23 cellular contexts compared by ENCODE assay signal in the genomic region with DNA sequence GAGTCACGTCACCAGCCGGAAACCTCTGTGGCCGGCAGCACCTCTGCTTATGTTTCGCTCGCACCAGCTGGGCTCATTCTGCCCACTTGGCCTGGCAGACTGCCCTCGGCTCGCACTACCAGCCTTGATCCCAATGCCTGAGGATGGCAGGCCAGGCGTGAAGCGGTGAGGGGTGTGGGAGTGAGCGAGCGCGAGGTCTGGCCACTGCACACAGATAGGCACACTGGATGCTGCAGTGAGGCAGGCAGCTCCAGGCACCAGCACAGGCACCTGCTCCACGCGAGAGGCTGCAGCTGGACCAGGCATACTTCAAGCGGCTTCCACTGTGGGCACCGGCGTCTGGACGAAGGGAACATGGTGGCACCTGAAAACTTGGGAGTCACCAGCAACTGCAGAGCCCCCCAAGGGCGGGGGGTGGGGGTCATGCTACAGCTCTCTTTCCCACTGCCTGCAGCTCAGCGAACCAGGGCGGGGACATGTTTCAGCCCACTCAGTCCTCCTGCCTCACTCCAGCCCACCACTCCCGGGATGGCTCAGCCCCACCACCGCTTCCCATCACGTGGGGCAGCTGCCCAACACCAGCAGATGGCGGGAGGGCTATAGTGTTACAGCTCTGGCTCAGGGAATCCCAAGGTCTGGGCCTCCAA. TPM values are rescaled to one million over a fixed set of nuclear protein-coding genes. Genes with fewer than 3 reads are reported as not detected.
DNase-seq lines count a peak whose midpoint lies in the region; ATAC-seq and TF ChIP-seq lines count a peak whose summit lies in the region.
"Had no signal": no experiment of that assay in that cellular context is flagged by ENCODE, and none has a peak within 500 bp of the region (broad histone marks: within the 10 kb centered on the region; RNA-seq: fewer than 3 reads in every experiment).

No MANE protein-coding gene starts in this region.

- H3K9me3 ChIP-seq in left ventricle myocardium inferior (replicated peaks) (no peaks in the 10 kb centered on the region), RWPE2 (ENCODE audit: severe bottlenecking) (no peaks in the 10 kb centered on the region), lower lobe of right lung (no peaks in the 10 kb centered on the region), aorta (ENCODE audit: control insufficient read depth, low read length) (no peaks in the 10 kb centered on the region)
- no peaks in the 10 kb centered on the region for H3K9me3 ChIP-seq in CD4-positive, alpha-beta T cell (ENCODE audit: control insufficient read depth, low read length)
- H3K9me3 ChIP-seq: gastroesophageal sphincter had no signal

- intact Hi-C loops in Right ventricle myocardium superior (cut with DNase I), result loop anchor here (5.0 kb wide), 1 partner anchor 210 kb away; no protein-coding TSS in a partner anchor
- intact Hi-C loops in left ventricle myocardium inferior (cut with micrococcal nuclease), result loop anchor here (5.0 kb wide), 1 partner anchor 210 kb away; no protein-coding TSS in a partner anchor
- intact Hi-C loops in lower lobe of right lung (cut with DNase I), result no loop called here
- intact Hi-C loops in aorta (cut with DNase I), result loop anchor here in 1 of 2 donors (5.0 kb wide), 2 partner anchors 205 to 220 kb away; no protein-coding TSS in a partner anchor
- intact Hi-C loops in CD4-positive, alpha-beta T cell (cut with DNase I, micrococcal nuclease), result loop anchor here in 1 of 2 experiments (10.0 kb wide), 1 partner anchor 728 kb away; the partner anchor contains the start of genes DBF4 and SLC25A40

- H3K27me3 Mint-ChIP-seq in CD4-positive, alpha-beta T cell, result no peaks in the 10 kb centered on the region
- H3K27me3 Mint-ChIP-seq: CD4-positive, alpha-beta memory T cell; dendritic cell treated with granulocyte-macrophage colony-stimulating factor and Interleukin-4, amounts not matched to agents 40 ng/mL and 50 ng/mL, for 4 days; memory B cell; stimulated activated naive CD8-positive, alpha-beta T cell treated with anti-CD3 and anti-CD28 coated beads, Interleukin-15, Interleukin-2, amounts not matched to agents 100 ng/mL and 50 ng/mL, for 24 hours; type B pancreatic cell had no signal

- H3K27ac Mint-ChIP-seq in CD4-positive, alpha-beta T cell, result no peak overlapping the region
- H3K27ac Mint-ChIP-seq: activated CD8-positive, alpha-beta T cell treated with anti-CD3 and anti-CD28 coated beads, Interleukin-2, amount 10 ng/mL, durations not matched to agents 7 days and 5 days; activated naive CD8-positive, alpha-beta T cell treated with anti-CD3 and anti-CD28 coated beads for 36 hours; dendritic cell treated with granulocyte-macrophage colony-stimulating factor and Interleukin-4, amounts not matched to agents 40 ng/mL and 50 ng/mL, for 4 days; immature natural killer cell; memory B cell; stimulated activated naive CD8-positive, alpha-beta T cell treated with anti-CD3 and anti-CD28 coated beads, Interleukin-15, Interleukin-2, amounts not matched to agents 100 ng/mL and 50 ng/mL, for 24 hours; T-cell; type B pancreatic cell had no signal

- H3K36me3 Mint-ChIP-seq in CD4-positive, alpha-beta T cell (ENCODE audit: low read depth), result peaks cover 3% of the 10 kb centered on the region
- H3K36me3 Mint-ChIP-seq: activated naive CD8-positive, alpha-beta T cell treated with anti-CD3 and anti-CD28 coated beads for 36 hours; immature natural killer cell; memory B cell; T-cell; type B pancreatic cell had no signal

- ATAC-seq in Right ventricle myocardium superior (ENCODE audit: poor library complexity) (no peak), RWPE2 (ENCODE audit: low read depth) (no peak), lower lobe of right lung (peak in 1 of 2 donors; percentile 12), aorta (ENCODE audit: low FRiP score) (no peak), HG02981 (IDR thresholded peaks at IDR 0.05; ENCODE audit: unreplicated experiment) (no peak)
- no peak for ATAC-seq in CD4-positive, alpha-beta T cell (ENCODE audit: poor library complexity)
- ATAC-seq: activated CD8-positive, alpha-beta T cell treated with anti-CD3 and anti-CD28 coated beads, Interleukin-2, amount 10 ng/mL, durations not matched to agents 7 days and 5 days; gastroesophageal sphincter; T-cell had no signal

- 84 to 85% methylated on average over 24 to 25 of the region's 25 CpGs for WGBS in aorta, 2 donors

- TF ChIP-seq CTCF in left ventricle myocardium inferior (IDR thresholded peaks at IDR 0.05; ENCODE audit: borderline replicate concordance), result no peak
- no peak for TF ChIP-seq CTCF in RWPE2 (IDR thresholded peaks at IDR 0.05; ENCODE audit: poor library complexity, severe bottlenecking)
- TF ChIP-seq CTCF in lower lobe of right lung (IDR thresholded peaks at IDR 0.05), result no peak
- TF ChIP-seq CTCF in CD4-positive, alpha-beta T cell (IDR thresholded peaks at IDR 0.05), result no peak

- H3K4me3 ChIP-seq in left ventricle myocardium inferior (no peak overlapping the region), RWPE2 (ENCODE audit: severe bottlenecking) (no peak overlapping the region), lower lobe of right lung (no peak overlapping the region), aorta (ENCODE audit: low read length in 2 of 2) (no peak overlapping the region)
- H3K4me3 ChIP-seq: gastroesophageal sphincter had no signal

- peak; percentile 35 for DNase-seq in Right ventricle myocardium superior
- DNase-seq in left ventricle myocardium inferior, result no peak
- peak; percentile 42 for DNase-seq in RWPE2 (ENCODE audit: low spot score)
- peak; percentile 46 for DNase-seq in lower lobe of right lung
- peak; percentile 43 to 61 for DNase-seq in aorta
- DNase-seq in CD4-positive, alpha-beta T cell, result no peak
- no peak for DNase-seq in activated CD4-positive, alpha-beta T cell treated with anti-CD3 and anti-CD28 coated beads for 48 hours
- DNase-seq: ACHN; activated CD8-positive, alpha-beta T cell treated with anti-CD3 and anti-CD28 coated beads, Interleukin-2, amount 10 ng/mL, durations not matched to agents 7 days and 5 days; activated naive CD8-positive, alpha-beta T cell treated with anti-CD3 and anti-CD28 coated beads for 36 hours; brain microvascular endothelial cell; CD4-positive, alpha-beta memory T cell; DND-41; HCEC 1CT; immature natural killer cell; NCI-H187; T-cell had no signal

- H3K4me3 Mint-ChIP-seq in CD4-positive, alpha-beta T cell, result no peak overlapping the region
- H3K4me3 Mint-ChIP-seq: activated CD8-positive, alpha-beta T cell treated with anti-CD3 and anti-CD28 coated beads, Interleukin-2, amount 10 ng/mL, durations not matched to agents 7 days and 5 days; activated naive CD8-positive, alpha-beta T cell treated with anti-CD3 and anti-CD28 coated beads for 36 hours; CD4-positive, alpha-beta memory T cell; dendritic cell treated with granulocyte-macrophage colony-stimulating factor and Interleukin-4, amounts not matched to agents 40 ng/mL and 50 ng/mL, for 4 days; immature natural killer cell; memory B cell; stimulated activated naive CD8-positive, alpha-beta T cell treated with anti-CD3 and anti-CD28 coated beads, Interleukin-15, Interleukin-2, amounts not matched to agents 100 ng/mL and 50 ng/mL, for 24 hours; T-cell; type B pancreatic cell had no signal

- H3K27ac ChIP-seq in left ventricle myocardium inferior (replicated peaks) (no peak overlapping the region), RWPE2 (ENCODE audit: poor library complexity, severe bottlenecking) (no peak overlapping the region), lower lobe of right lung (no peak overlapping the region), aorta (ENCODE audit: low read depth in 1 of 2, low read length in 2 of 2) (no peak overlapping the region)
- H3K27ac ChIP-seq in CD4-positive, alpha-beta T cell (ENCODE audit: low read depth, low read length), result no peak overlapping the region
- H3K27ac ChIP-seq: brain microvascular endothelial cell, gastroesophageal sphincter had no signal

- H3K4me1 ChIP-seq in left ventricle myocardium inferior (peaks cover 17% of the 10 kb centered on the region), RWPE2 (ENCODE audit: insufficient read depth, poor library complexity, severe bottlenecking) (peaks cover 2% of the 10 kb centered on the region), lower lobe of right lung (peaks cover 8% of the 10 kb centered on the region), aorta (ENCODE audit: control insufficient read depth in 1 of 2, insufficient read depth in 2 of 2, low read length in 2 of 2) (no peaks in the 10 kb centered on the region)

- H3K9me3 Mint-ChIP-seq in CD4-positive, alpha-beta T cell, result no peaks in the 10 kb centered on the region
- H3K9me3 Mint-ChIP-seq: activated naive CD8-positive, alpha-beta T cell treated with anti-CD3 and anti-CD28 coated beads for 36 hours; CD4-positive, alpha-beta memory T cell; immature natural killer cell; memory B cell; stimulated activated naive CD8-positive, alpha-beta T cell treated with anti-CD3 and anti-CD28 coated beads, Interleukin-15, Interleukin-2, amounts not matched to agents 100 ng/mL and 50 ng/mL, for 24 hours; T-cell; type B pancreatic cell had no signal

- POLR2A ChIA-PET in CD4-positive, alpha-beta T cell (lab: Charles Lee), result interaction anchor here (0.6 kb wide), 1 partner anchor 20 kb away, joined by 3 read pairs; no protein-coding TSS in a partner anchor

- H3K27me3 ChIP-seq in left ventricle myocardium inferior (ENCODE audit: low read depth) (no peaks in the 10 kb centered on the region), RWPE2 (ENCODE audit: insufficient read depth, poor library complexity, severe bottlenecking) (no peaks in the 10 kb centered on the region), lower lobe of right lung (ENCODE audit: low read depth) (no peaks in the 10 kb centered on the region), aorta (ENCODE audit: control insufficient read depth in 1 of 2, insufficient read depth in 2 of 2, low read length in 1 of 2) (no peaks in the 10 kb centered on the region)
- H3K27me3 ChIP-seq in CD4-positive, alpha-beta T cell (ENCODE audit: control insufficient read depth, insufficient read depth, low read length), result no peaks in the 10 kb centered on the region
- H3K27me3 ChIP-seq: brain microvascular endothelial cell, gastroesophageal sphincter had no signal

- H3K36me3 ChIP-seq in left ventricle myocardium inferior (no peaks in the 10 kb centered on the region), RWPE2 (ENCODE audit: low read depth) (no peaks in the 10 kb centered on the region), lower lobe of right lung (no peaks in the 10 kb centered on the region), aorta (ENCODE audit: control insufficient read depth in 1 of 2, insufficient read depth in 2 of 2, low read length in 1 of 2) (no peaks in the 10 kb centered on the region)
- H3K36me3 ChIP-seq: brain microvascular endothelial cell, gastroesophageal sphincter had no signal

- H3K4me1 Mint-ChIP-seq in CD4-positive, alpha-beta T cell (ENCODE audit: low read depth), result peaks cover 5% of the 10 kb centered on the region
- H3K4me1 Mint-ChIP-seq: activated naive CD8-positive, alpha-beta T cell treated with anti-CD3 and anti-CD28 coated beads for 36 hours had no signal

- CTCF ChIA-PET in CD4-positive, alpha-beta T cell (lab: Charles Lee), result no interaction called here

RNA-seq across cellular contexts. Expression of gene DMTF1, which starts 5.4 kb away (rescaled TPM):
- 26.8 TPM for total RNA-seq in Right ventricle myocardium superior
- 19.4 TPM for total RNA-seq in left ventricle myocardium inferior
- total RNA-seq in lower lobe of right lung, result 81.7 TPM
- total RNA-seq in aorta, result 100 to 1,000 TPM in 1 of 2 donors, 10 to 100 TPM in 1; 87.2 to 135 TPM
- 10 to 100 TPM; 18.7 to 59.0 TPM for polyA plus RNA-seq in aorta
- 100 to 1,000 TPM; 114 to 115 TPM for total RNA-seq in CD4-positive, alpha-beta T cell

Comparison
In these comparisons a context has a peak if more than half of its experiments do, and no peak if none do; other contexts are left out.
1. DNase-seq: peak in Right ventricle myocardium superior (single experiment), RWPE2 (single experiment), lower lobe of right lung (single experiment) and aorta (2 of 2); none in left ventricle myocardium inferior (single experiment), CD4-positive, alpha-beta T cell (0 of 10) and activated CD4-positive, alpha-beta T cell treated with anti-CD3 and anti-CD28 coated beads for 48 hours (single experiment).